In the genomic region with DNA sequence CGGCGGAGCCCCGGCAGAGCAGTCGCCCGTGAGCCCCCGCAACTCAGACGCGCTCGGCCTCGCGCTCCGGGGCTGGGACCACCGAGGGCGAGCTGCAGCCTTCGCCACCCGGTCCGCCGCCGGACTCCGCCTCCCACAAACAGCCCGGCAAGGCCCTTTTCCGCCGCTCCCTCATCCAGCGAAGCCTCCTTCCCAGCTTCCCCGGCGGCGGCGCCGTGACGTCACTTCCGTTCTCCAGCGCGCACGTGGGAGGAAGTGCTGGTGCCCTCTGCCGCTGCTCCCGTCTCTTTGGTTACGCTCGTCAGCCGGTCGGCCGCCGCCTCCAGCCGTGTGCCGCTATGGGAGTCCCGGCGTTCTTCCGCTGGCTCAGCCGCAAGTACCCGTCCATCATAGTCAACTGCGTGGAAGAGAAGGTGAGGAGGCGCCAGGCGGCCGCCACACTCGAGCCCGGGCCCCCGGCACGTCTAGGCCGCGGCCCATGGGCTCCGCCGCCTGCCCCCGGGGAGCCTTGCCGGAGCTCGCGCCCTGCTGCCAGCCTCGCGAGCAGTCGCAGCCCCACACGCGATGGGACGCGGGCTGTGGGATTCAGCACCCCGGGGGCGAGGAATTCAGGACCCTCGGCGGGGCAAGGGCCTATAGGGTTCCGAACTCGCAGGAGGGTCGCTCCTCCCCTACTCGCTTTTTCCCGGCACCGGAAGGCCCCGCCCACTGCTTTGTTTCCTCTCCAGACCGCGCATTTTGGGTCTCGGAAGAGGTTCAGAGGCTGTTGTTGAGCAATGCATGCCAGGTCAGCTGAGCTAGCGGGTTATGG, we compare ENCODE assay signal across 8 cellular contexts. TPM values are rescaled to one million over a fixed set of nuclear protein-coding genes. Genes with fewer than 3 reads are reported as not detected.
DNase-seq lines count a peak whose midpoint lies in the region; ATAC-seq and TF ChIP-seq lines count a peak whose summit lies in the region.

A gene with protein sequence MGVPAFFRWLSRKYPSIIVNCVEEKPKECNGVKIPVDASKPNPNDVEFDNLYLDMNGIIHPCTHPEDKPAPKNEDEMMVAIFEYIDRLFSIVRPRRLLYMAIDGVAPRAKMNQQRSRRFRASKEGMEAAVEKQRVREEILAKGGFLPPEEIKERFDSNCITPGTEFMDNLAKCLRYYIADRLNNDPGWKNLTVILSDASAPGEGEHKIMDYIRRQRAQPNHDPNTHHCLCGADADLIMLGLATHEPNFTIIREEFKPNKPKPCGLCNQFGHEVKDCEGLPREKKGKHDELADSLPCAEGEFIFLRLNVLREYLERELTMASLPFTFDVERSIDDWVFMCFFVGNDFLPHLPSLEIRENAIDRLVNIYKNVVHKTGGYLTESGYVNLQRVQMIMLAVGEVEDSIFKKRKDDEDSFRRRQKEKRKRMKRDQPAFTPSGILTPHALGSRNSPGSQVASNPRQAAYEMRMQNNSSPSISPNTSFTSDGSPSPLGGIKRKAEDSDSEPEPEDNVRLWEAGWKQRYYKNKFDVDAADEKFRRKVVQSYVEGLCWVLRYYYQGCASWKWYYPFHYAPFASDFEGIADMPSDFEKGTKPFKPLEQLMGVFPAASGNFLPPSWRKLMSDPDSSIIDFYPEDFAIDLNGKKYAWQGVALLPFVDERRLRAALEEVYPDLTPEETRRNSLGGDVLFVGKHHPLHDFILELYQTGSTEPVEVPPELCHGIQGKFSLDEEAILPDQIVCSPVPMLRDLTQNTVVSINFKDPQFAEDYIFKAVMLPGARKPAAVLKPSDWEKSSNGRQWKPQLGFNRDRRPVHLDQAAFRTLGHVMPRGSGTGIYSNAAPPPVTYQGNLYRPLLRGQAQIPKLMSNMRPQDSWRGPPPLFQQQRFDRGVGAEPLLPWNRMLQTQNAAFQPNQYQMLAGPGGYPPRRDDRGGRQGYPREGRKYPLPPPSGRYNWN (plus strand): TSS at position 271 of the 811 bp plus-strand sequence. CDS start 68 bp downstream, at position 339.

- no peak for TF ChIP-seq RAD21 in IMR-90 (IDR thresholded peaks at IDR 0.05; ENCODE audit: low read length)

- CTCF ChIA-PET in IMR-90 (lab: Yijun Ruan, JAX), result no interaction called here
- CTCF ChIA-PET in OCI-LY7 (lab: Charles Lee; ENCODE audit: unreplicated experiment), result interaction anchor here (0.6 kb wide), 1 partner anchor 661 kb away, joined by 3 read pairs; no protein-coding TSS in a partner anchor

- TF ChIP-seq CTCF in IMR-90 (conservative IDR thresholded peaks at IDR 0.05; ENCODE audit: low read depth, low read length) (0 out of 2 replicates have a peak, but pooled peaks have one; percentile 21), OCI-LY7 (conservative IDR thresholded peaks at IDR 0.05; ENCODE audit: low read length) (no peak), epithelial cell of esophagus (IDR thresholded peaks at IDR 0.05; ENCODE audit: insufficient read depth, low read depth, low read length, missing control alignments) (no peak), mucosa of descending colon (IDR thresholded peaks at IDR 0.05) (no peak)

- H3K9me2 ChIP-seq in OCI-LY7 (ENCODE audit: insufficient read depth, low read length), result no peaks in the 10 kb centered on the region

- TF ChIP-seq POLR2A in IMR-90 (IDR thresholded peaks at IDR 0.05; ENCODE audit: low read depth, low read length), result peak; percentile 85

- 0 out of 2 replicates have a peak within 1 kb of the TSS, but pooled peaks have one; percentile 21 for H2BK20ac ChIP-seq in IMR-90 (ENCODE audit: low read depth, low read length)

- 0 out of 3 replicates have a peak within 1 kb of the TSS, but pooled peaks have one; percentile 45 for H2BK15ac ChIP-seq in IMR-90 (ENCODE audit: low read depth, low read length)

- peaks cover 3 to 26% of the 10 kb centered on the region in 2 experiments; a peak in 3 of 4 replicates for H3K79me1 ChIP-seq in IMR-90 (ENCODE audit: low read depth in 1 of 2, low read length in 2 of 2)

- peaks cover 51% of the 10 kb centered on the region for H3K79me2 ChIP-seq in OCI-LY7 (ENCODE audit: insufficient read depth, low read depth, low read length)

- H3K4me3 ChIP-seq in IMR-90 (ENCODE audit: insufficient read depth, low read depth, low read length) (peak within 1 kb of the TSS; percentile 81), OCI-LY7 (ENCODE audit: low read depth, low read length, poor library complexity, severe bottlenecking) (peak within 1 kb of the TSS; percentile 95), epithelial cell of esophagus (ENCODE audit: low read length) (peak within 1 kb of the TSS; percentile 61), mucosa of descending colon (peak within 1 kb of the TSS; percentile 62)

- H4K8ac ChIP-seq in IMR-90 (ENCODE audit: low read depth in 2 of 2, low read length in 2 of 2), result peak within 1 kb of the TSS; percentile 96 to 100

- peak within 1 kb of the TSS; percentile 71 for H3K4ac ChIP-seq in IMR-90 (ENCODE audit: low read depth, low read length)

- H2BK120ac ChIP-seq in IMR-90 (ENCODE audit: low read depth, low read length), result peak within 1 kb of the TSS; percentile 22; the same call in 1 of the 2 replicates

- H3K27ac ChIP-seq in IMR-90 (ENCODE audit: insufficient read depth, low read length) (peak within 1 kb of the TSS; percentile 93), OCI-LY7 (ENCODE audit: low read depth, low read length, poor library complexity, severe bottlenecking) (peak within 1 kb of the TSS; percentile 72)

- H4K20me1 ChIP-seq in IMR-90 (ENCODE audit: insufficient read depth, low read length), result peaks cover 37% of the 10 kb centered on the region
- peaks cover 16% of the 10 kb centered on the region; the same call in 1 of the 2 replicates for H4K20me1 ChIP-seq in OCI-LY7 (ENCODE audit: insufficient read depth, low read length)

- BruUV-seq in IMR-90 (replicated peaks; lab: Mats Ljungman, UMichigan) (no TSS peak), OCI-LY7 (replicated peaks; lab: Mats Ljungman, UMichigan) (no TSS peak)

- peak within 1 kb of the TSS; percentile 90 for H2AK9ac ChIP-seq in IMR-90 (replicated peaks; ENCODE audit: low read depth, low read length, poor library complexity)

- WGBS in IMR-90 (ENCODE audit: extremely low coverage in 2 of 2, insufficient read length in 1 of 2), 2 experiments, result 0% methylated on average over 6 of the region's 87 CpGs; no CpG with 5 or more reads in 1 of the 2 experiments

- H3K4me2 ChIP-seq in IMR-90 (ENCODE audit: low read depth, low read length) (peak within 1 kb of the TSS; percentile 94), OCI-LY7 (ENCODE audit: low read length) (peak within 1 kb of the TSS; percentile 92)

- H3K18ac ChIP-seq in IMR-90 (ENCODE audit: low read depth, low read length), result peak within 1 kb of the TSS; percentile 55

- peaks cover 3% of the 10 kb centered on the region for H3K4me1 ChIP-seq in IMR-90 (ENCODE audit: control insufficient read depth, insufficient read depth, low read length)
- peaks cover 17% of the 10 kb centered on the region for H3K4me1 ChIP-seq in OCI-LY7 (ENCODE audit: insufficient read depth, low read length, poor library complexity, severe bottlenecking)
- peaks cover 4% of the 10 kb centered on the region for H3K4me1 ChIP-seq in mucosa of descending colon (ENCODE audit: low read depth)

- H3K9me1 ChIP-seq in IMR-90 (ENCODE audit: insufficient read depth, low read length), result no peaks in the 10 kb centered on the region

- H4K5ac ChIP-seq in IMR-90 (ENCODE audit: low read depth, low read length), result peak within 1 kb of the TSS; percentile 97

- H2AFZ ChIP-seq in IMR-90 (replicated peaks; ENCODE audit: low read length, poor library complexity) (peak within 1 kb of the TSS; percentile 99), OCI-LY7 (ENCODE audit: low read length) (peak within 1 kb of the TSS; percentile 92)

- peak; percentile 90 for ATAC-seq in GM21528 (IDR thresholded peaks at IDR 0.05; ENCODE audit: low FRiP score, unreplicated experiment)
- peak; percentile 91 for ATAC-seq in IMR-90 (ENCODE audit: low read depth)
- peak; percentile 98 for ATAC-seq in mucosa of descending colon

- H2BK5ac ChIP-seq in IMR-90 (ENCODE audit: low read depth, low read length, poor library complexity, severe bottlenecking), result peak within 1 kb of the TSS; percentile 84

- H3K14ac ChIP-seq in IMR-90 (replicated peaks; ENCODE audit: low read depth, low read length), result peak within 1 kb of the TSS; percentile 98

- H3K9me3 ChIP-seq in IMR-90 (ENCODE audit: control insufficient read depth, insufficient read depth, low read length), result no peaks in the 10 kb centered on the region
- H3K9me3 ChIP-seq in OCI-LY7 (ENCODE audit: low read length), result peaks cover 3% of the 10 kb centered on the region; the same call in 1 of the 2 replicates
- H3K9me3 ChIP-seq in mucosa of descending colon, result no peaks in the 10 kb centered on the region

- H3K27me3 ChIP-seq in IMR-90 (ENCODE audit: control insufficient read depth, insufficient read depth, low read length), result no peaks in the 10 kb centered on the region

- POLR2A ChIA-PET in IMR-90 (lab: Charles Lee; ENCODE audit: unreplicated experiment), result interaction anchor here (0.6 to 1.3 kb wide), 3 partner anchors 9 to 201 kb away, joined by 3 to 9 read pairs (median 3); no protein-coding TSS in a partner anchor
- POLR2A ChIA-PET in OCI-LY7 (lab: Charles Lee), result interaction anchor here (0.5 to 1.0 kb wide), 2 partner anchors 18 to 27 kb away, joined by 3 to 4 read pairs; no protein-coding TSS in a partner anchor

- dilution Hi-C loops in IMR-90 (cut with HindIII; ENCODE audit: low sequenced_read_pairs, unreplicated experiment), result no loop called here

- in situ Hi-C loops in IMR-90 (cut with MboI; ENCODE audit: low sequenced_read_pairs), result no loop called here

- H3K9ac ChIP-seq in IMR-90 (ENCODE audit: low read depth, low read length), result peak within 1 kb of the TSS; percentile 94

- peak within 1 kb of the TSS; percentile 98 for H3K23ac ChIP-seq in IMR-90 (ENCODE audit: low read depth, low read length)

- peak within 1 kb of the TSS; percentile 85 for H4K91ac ChIP-seq in IMR-90 (ENCODE audit: insufficient read depth, low read depth, low read length)

- peak; percentile 88 for DNase-seq in DMS 273 treated with DMSO at 0.1 percent for 48 hours (lab: John Stamatoyannopoulos, UW)
- DNase-seq in IMR-90, result peak; percentile 93
- peak; percentile 93 for DNase-seq in OCI-LY7 (ENCODE audit: low spot score)
- peak; percentile 95 for DNase-seq in activated T-cell treated with anti-CD3 and anti-CD28 coated beads for 24 hours (ENCODE audit: low read depth)
- peak; percentile 97 for DNase-seq in epithelial cell of esophagus (ENCODE audit: low read depth)
- peak; percentile 96 to 98 (median 97) for DNase-seq in mucosa of descending colon
- DNase-seq in stimulated activated CD8-positive, alpha-beta memory T cell treated with anti-CD3 and anti-CD28 coated beads, Interleukin-4, amount 100 ng/mL, for 24 hours (ENCODE audit: low read depth), result peak; percentile 94

- peak within 1 kb of the TSS; percentile 96 for H3K56ac ChIP-seq in IMR-90 (ENCODE audit: extremely low read depth, insufficient read depth, low read length)

- H2AK5ac ChIP-seq in IMR-90 (ENCODE audit: low read depth, low read length), result peak within 1 kb of the TSS; percentile 82

- H3K36me3 ChIP-seq in IMR-90 (ENCODE audit: control insufficient read depth, insufficient read depth, low read length) (no peaks in the 10 kb centered on the region), OCI-LY7 (ENCODE audit: insufficient read depth, low read length) (peaks cover 23% of the 10 kb centered on the region), mucosa of descending colon (ENCODE audit: low read depth) (no peaks in the 10 kb centered on the region)

- intact Hi-C loops in IMR-90 (cut with micrococcal nuclease), result loop anchor here (2.0 to 10.0 kb wide), 5 partner anchors 58 to 204 kb away; a partner anchor contains a TSS
- intact Hi-C loops in OCI-LY7 (cut with micrococcal nuclease; ENCODE audit: unreplicated experiment), result loop anchor here (10.0 kb wide), 1 partner anchor 178 kb away; a partner anchor contains a TSS
- intact Hi-C loops in mucosa of descending colon (cut with DNase I, micrococcal nuclease), result no loop called here

RNA-seq across cellular contexts. Expression of the gene that starts here (rescaled TPM):
- 70.8 and 99.2 TPM in 2 replicates for total RNA-seq in IMR-90 (2012; rRNA removed)
- polyA plus RNA-seq in IMR-90 (2012; rRNA removed), result 49.5 and 58.1 TPM in 2 replicates
- polyA plus RNA-seq in IMR-90 (2012; cell fraction: cytosol; rRNA removed), result 12.7 and 15.9 TPM in 2 replicates
- 11.1 and 42.3 TPM in 2 replicates for polyA plus RNA-seq in IMR-90 (2012; cell fraction: nucleus; rRNA removed; ENCODE audit: low replicate concordance)
- 43.7 and 47.9 TPM in 2 replicates for total RNA-seq in OCI-LY7 (2014; rRNA removed; shearing (Covaris generic))
- 47.9 and 50.3 TPM in 2 replicates for total RNA-seq in OCI-LY7 (2022)
- 10 to 100 TPM; 35.3 to 47.7 (median 43.2) TPM for total RNA-seq in mucosa of descending colon

Comparison
In these comparisons a context has a peak if more than half of its experiments do, and no peak if none do; other contexts are left out.
1. Peak in every context shown above with its lines: DNase-seq, ATAC-seq, H3K4me3 ChIP-seq and H3K27ac ChIP-seq.
2. intact Hi-C loops: an anchor here in IMR-90 (2.0 to 10.0 kb wide) and OCI-LY7 (10.0 kb wide); none called in mucosa of descending colon.